Comparison of ENCODE assay signal across 14 cellular contexts in the genomic region with DNA sequence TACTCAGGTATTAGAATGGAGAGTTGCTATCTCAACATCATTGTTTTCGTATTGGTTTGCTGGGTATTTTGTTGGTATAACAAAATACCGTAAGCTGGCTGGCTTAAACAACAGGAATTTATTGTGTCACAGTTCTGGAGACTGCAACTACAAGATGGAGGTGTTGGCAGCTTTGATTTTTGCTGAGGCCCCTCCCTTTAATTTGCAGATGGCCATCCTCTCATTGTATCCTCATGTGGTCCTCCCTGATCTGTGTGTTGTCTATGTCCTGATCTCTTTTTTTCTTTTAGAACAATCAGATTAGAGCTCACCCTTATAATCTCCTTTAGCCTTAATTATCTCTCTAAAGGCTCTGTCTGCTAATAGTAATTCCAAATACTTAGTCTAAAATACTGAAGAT.
DNase-seq lines count a peak whose midpoint lies in the region; ATAC-seq and TF ChIP-seq lines count a peak whose summit lies in the region.
"Had no signal": no experiment of that assay in that cellular context is flagged by ENCODE, and none has a peak within 500 bp of the region (broad histone marks: within the 10 kb centered on the region; RNA-seq: fewer than 3 reads in every experiment).

No MANE protein-coding gene starts in this region.

- TF ChIP-seq CTCF in glutamatergic neuron (IDR thresholded peaks at IDR 0.05; ENCODE audit: partially characterized antibody, unreplicated experiment), result no peak

- intact Hi-C loops in head of caudate nucleus (cut with DNase I), result no loop called here
- intact Hi-C loops in aorta (cut with DNase I), result no loop called here

- WGBS in aorta, 2 donors, result 63 to 69% methylated on average over 2 of the region's 2 CpGs

- no peak overlapping the region for H3K4me3 ChIP-seq in adipocyte (ENCODE audit: low read length)
- H3K4me3 ChIP-seq in aorta (ENCODE audit: low read length in 2 of 2), result no peak overlapping the region
- H3K4me3 ChIP-seq: GM23248, HAP-1 had no signal

- no peak overlapping the region for H3K9ac ChIP-seq in adipocyte (ENCODE audit: low read length)
- H3K9ac ChIP-seq: GM23248 had no signal

- peaks cover 1% of the 10 kb centered on the region for H3K27me3 Mint-ChIP-seq in glutamatergic neuron (ENCODE audit: unreplicated experiment)
- H3K27me3 Mint-ChIP-seq: CD4-positive, alpha-beta T cell had no signal

- peak overlapping the region; percentile 5 for H3K27ac Mint-ChIP-seq in glutamatergic neuron (ENCODE audit: unreplicated experiment)
- H3K27ac Mint-ChIP-seq: CD4-positive, alpha-beta T cell had no signal

- no peak for ATAC-seq in aorta (ENCODE audit: low FRiP score)

- H3K9me3 ChIP-seq in adipocyte (ENCODE audit: control insufficient read depth, low read length), result peaks cover 4% of the 10 kb centered on the region
- no peaks in the 10 kb centered on the region for H3K9me3 ChIP-seq in aorta (ENCODE audit: control insufficient read depth, low read length)
- H3K9me3 ChIP-seq: Caco-2, HAP-1 had no signal

- H3K27me3 ChIP-seq in adipocyte (replicated peaks; ENCODE audit: control insufficient read depth, insufficient read depth, low read length), result no peaks in the 10 kb centered on the region
- H3K27me3 ChIP-seq in aorta (ENCODE audit: control insufficient read depth in 1 of 2, insufficient read depth in 2 of 2, low read length in 1 of 2), result no peaks in the 10 kb centered on the region

- no peaks in the 10 kb centered on the region for H3K36me3 Mint-ChIP-seq in glutamatergic neuron (ENCODE audit: unreplicated experiment)

- H3K36me3 ChIP-seq in adipocyte (ENCODE audit: control insufficient read depth, insufficient read depth, low read length, severe bottlenecking) (no peaks in the 10 kb centered on the region), aorta (ENCODE audit: control insufficient read depth in 1 of 2, insufficient read depth in 2 of 2, low read length in 1 of 2) (no peaks in the 10 kb centered on the region)
- H3K36me3 ChIP-seq: HAP-1 had no signal

- H3K9me3 Mint-ChIP-seq in glutamatergic neuron (ENCODE audit: unreplicated experiment), result no peaks in the 10 kb centered on the region
- H3K9me3 Mint-ChIP-seq: CD4-positive, alpha-beta T cell had no signal

- peaks cover 10% of the 10 kb centered on the region for H3K4me1 Mint-ChIP-seq in glutamatergic neuron (ENCODE audit: low read depth, unreplicated experiment)

- H3K27ac ChIP-seq in aorta (ENCODE audit: low read depth in 1 of 2, low read length in 2 of 2), result no peak overlapping the region
- H3K27ac ChIP-seq: C4-2B, GM23248 had no signal

- DNase-seq in D341Med (ENCODE audit: low spot score), result peak; percentile 73
- peak; percentile 59 for DNase-seq in HS-27A (ENCODE audit: low read depth)
- peak; percentile 29 for DNase-seq in adipocyte (ENCODE audit: low read depth)
- DNase-seq in glutamatergic neuron, result no peak
- DNase-seq in stimulated activated CD4-positive, alpha-beta T cell treated with anti-CD3 and anti-CD28 coated beads, Interleukin-4, amount 100 ng/mL, for 24 hours, result no peak
- DNase-seq in head of caudate nucleus, result no peak
- DNase-seq in aorta, result no peak
- DNase-seq: Caco-2; CD4-positive, alpha-beta T cell; DMS79 treated with DMSO at 0.1 percent for 48 hours; EL; GM23248 had no signal

- H3K4me3 Mint-ChIP-seq in glutamatergic neuron (ENCODE audit: unreplicated experiment), result no peak overlapping the region
- H3K4me3 Mint-ChIP-seq: CD4-positive, alpha-beta T cell had no signal

- no peaks in the 10 kb centered on the region for H3K4me1 ChIP-seq in adipocyte (ENCODE audit: control insufficient read depth, insufficient read depth, low read length)
- no peaks in the 10 kb centered on the region for H3K4me1 ChIP-seq in aorta (ENCODE audit: control insufficient read depth in 1 of 2, insufficient read depth in 2 of 2, low read length in 2 of 2)
- H3K4me1 ChIP-seq: Caco-2, HAP-1 had no signal

Comparison
In these comparisons a context has a peak if more than half of its experiments do, and no peak if none do; other contexts are left out.
1. DNase-seq: peak in D341Med (single experiment), HS-27A (single experiment) and adipocyte (single experiment); none in glutamatergic neuron (single experiment), stimulated activated CD4-positive, alpha-beta T cell treated with anti-CD3 and anti-CD28 coated beads, Interleukin-4, amount 100 ng/mL, for 24 hours (single experiment), head of caudate nucleus (0 of 42) and aorta (0 of 2).